ENCODE assay signal across 24 cellular contexts in the genomic region with DNA sequence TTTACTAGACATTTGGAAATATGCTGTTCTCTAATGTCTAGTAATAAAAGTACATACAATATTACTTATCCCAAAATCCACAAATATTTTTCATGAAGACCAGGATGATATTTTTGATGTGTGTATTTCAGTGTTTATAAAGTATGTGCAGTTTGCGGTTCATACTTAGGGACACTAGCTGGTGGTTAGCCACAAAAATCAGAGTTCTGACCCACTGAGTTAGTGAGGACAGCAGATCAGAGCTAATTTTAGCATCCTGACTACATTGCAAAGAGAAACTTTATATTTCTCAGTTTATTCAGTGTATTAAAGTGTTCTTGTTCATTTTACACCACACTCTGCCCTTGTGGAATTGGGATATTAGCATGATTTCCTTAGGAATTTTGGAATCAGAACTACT.
"Had no signal": no experiment of that assay in that cellular context is flagged by ENCODE, and none has a peak within 500 bp of the region (broad histone marks: within the 10 kb centered on the region; RNA-seq: fewer than 3 reads in every experiment).

No MANE protein-coding gene starts in this region.

- H3K27ac ChIP-seq: hepatocyte, left ventricle myocardium inferior, neural progenitor cell, neutrophil, right atrium auricular region, right lobe of liver, skin epidermis, stomach, testis, thyroid gland, transverse colon, upper lobe of left lung, vagina had no signal

- H3K79me2 ChIP-seq: hepatocyte had no signal

- H3K4me1 ChIP-seq: left ventricle myocardium inferior, neural progenitor cell, right atrium auricular region, right lobe of liver, stomach, testis, thyroid gland, transverse colon, upper lobe of left lung, vagina had no signal

- H3K36me3 ChIP-seq: left ventricle myocardium inferior, neural progenitor cell, neutrophil, right atrium auricular region, right lobe of liver, stomach, thyroid gland, transverse colon, upper lobe of left lung, vagina had no signal

- H3K9me3 ChIP-seq: neutrophil, right atrium auricular region, right lobe of liver, stomach, testis, thyroid gland, transverse colon, upper lobe of left lung, vagina had no signal

- ATAC-seq: naive thymus-derived CD8-positive, alpha-beta T cell; right lobe of liver; stimulated activated naive B cell treated with anti-CD40 and anti-IgM and Interleukin-4, amounts not matched to agents 10 μg/mL and 1 μg/mL and 100 μg/mL, for 72 hours; stimulated activated naive CD8-positive, alpha-beta T cell treated with anti-CD3 and anti-CD28 coated beads, Interleukin-15, Interleukin-2, amounts not matched to agents 100 U/mL and 50 U/mL, for 24 hours had no signal

- H3K9ac ChIP-seq: neural progenitor cell had no signal

- DNase-seq: islet precursor cell; left ventricle myocardium inferior; mesendoderm; naive thymus-derived CD8-positive, alpha-beta T cell; occipital lobe; right lobe of liver; stimulated activated CD4-positive, alpha-beta T cell treated with anti-CD3 and anti-CD28 coated beads, Interleukin-12 subunit alpha, Interleukin-12 subunit beta, amount 100 ng/mL, for 4 hours; stimulated activated CD4-positive, alpha-beta T cell treated with anti-CD3 and anti-CD28 coated beads, Interleukin-15, amount 100 ng/mL, for 24 hours; stimulated activated CD4-positive, alpha-beta T cell treated with anti-CD3 and anti-CD28 coated beads, Interleukin-2, amount 100 ng/mL, for 24 hours; stimulated activated CD4-positive, alpha-beta T cell treated with anti-CD3 and anti-CD28 coated beads, Interleukin-4, amount 100 ng/mL, for 1 hour; stimulated activated naive B cell treated with anti-CD40 and anti-IgM and Interleukin-4, amounts not matched to agents 10 μg/mL and 1 μg/mL and 100 μg/mL, for 72 hours; stimulated activated naive CD8-positive, alpha-beta T cell treated with anti-CD3 and anti-CD28 coated beads, Interleukin-15, Interleukin-2, amounts not matched to agents 100 U/mL and 50 U/mL, for 24 hours; stomach; testis; thyroid gland; transverse colon; upper lobe of left lung had no signal

- H3K4me2 ChIP-seq: hepatocyte, neural progenitor cell had no signal

- H3K4me3 ChIP-seq: hepatocyte, left ventricle myocardium inferior, lung, neural progenitor cell, right atrium auricular region, right lobe of liver, skin epidermis, stomach, testis, thyroid gland, transverse colon, upper lobe of left lung, vagina had no signal

- H2AFZ ChIP-seq: hepatocyte, neural progenitor cell had no signal

- H3K27me3 ChIP-seq: hepatocyte, neural progenitor cell, neutrophil, right atrium auricular region, right lobe of liver, stomach, testis, thyroid gland, transverse colon, upper lobe of left lung, vagina had no signal
